ENCODE assay signal across 13 cellular contexts in the genomic region with DNA sequence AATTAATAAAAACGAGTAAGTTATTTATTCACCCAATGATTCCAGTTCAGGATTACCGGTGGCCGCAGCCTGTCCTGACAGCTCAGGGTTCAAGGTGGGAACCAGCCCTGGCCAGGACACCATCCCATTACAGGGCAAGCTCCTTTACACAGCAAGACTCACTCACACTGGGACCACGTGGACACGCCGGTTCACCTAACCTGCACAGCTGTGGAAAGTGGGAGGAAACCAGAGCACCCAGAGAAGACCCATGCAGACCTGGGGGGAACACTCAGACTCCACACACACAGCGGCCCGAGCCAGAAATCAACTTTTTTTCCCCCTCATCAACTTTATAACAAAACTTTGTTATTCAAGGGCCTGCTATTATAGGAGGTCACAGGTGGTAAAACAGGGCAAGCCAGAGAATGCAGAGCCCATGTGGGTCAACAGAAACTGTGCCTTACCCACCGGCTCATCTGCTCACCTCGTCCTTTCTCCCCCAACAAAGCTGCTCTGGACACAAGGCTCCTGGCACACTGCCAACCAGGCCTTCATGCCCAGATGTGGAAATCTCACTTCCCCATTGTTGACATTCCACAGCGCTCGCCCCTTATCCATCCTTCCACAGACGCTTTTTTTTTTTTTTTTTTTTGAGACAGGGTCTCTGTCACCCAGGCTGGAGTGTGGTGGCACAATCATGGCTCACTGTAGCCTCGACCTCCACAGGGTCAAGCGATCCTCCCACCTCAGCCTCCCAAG. TPM values are rescaled to one million over a fixed set of nuclear protein-coding genes. Genes with fewer than 3 reads are reported as not detected.
DNase-seq lines count a peak whose midpoint lies in the region; ATAC-seq and TF ChIP-seq lines count a peak whose summit lies in the region.
"Had no signal": no experiment of that assay in that cellular context is flagged by ENCODE, and none has a peak within 500 bp of the region (broad histone marks: within the 10 kb centered on the region; RNA-seq: fewer than 3 reads in every experiment).

No MANE protein-coding gene starts in this region.

- DNase-seq in COLO668 (lab: John Stamatoyannopoulos, UW; ENCODE audit: unreplicated experiment) (peak; percentile 49), KBM-7 (peak; percentile 40), epithelial cell of esophagus (ENCODE audit: low read depth) (peak; percentile 33), midbrain (lab: John Stamatoyannopoulos, UW) (peak; percentile 0), activated gamma-delta T cell (lab: John Stamatoyannopoulos, UW) (no peak)
- DNase-seq in CD4-positive, alpha-beta T cell = no peak
- no peak for DNase-seq in activated CD8-positive, alpha-beta memory T cell treated with anti-CD3 and anti-CD28 coated beads for 24 hours
- no peak for DNase-seq in effector memory CD8-positive, alpha-beta T cell
- DNase-seq: activated CD4-positive, alpha-beta T cell treated with anti-CD3 and anti-CD28 coated beads, Interleukin-2, amount 50 U/mL, for 1 hour; activated naive CD8-positive, alpha-beta T cell treated with anti-CD3 and anti-CD28 coated beads, Interleukin-2, amount 50 U/mL, for 24 hours; NCI-H1048 had no signal

- H3K4me1 Mint-ChIP-seq in CD4-positive, alpha-beta T cell (ENCODE audit: low read depth) = no peaks in the 10 kb centered on the region
- no peaks in the 10 kb centered on the region for H3K4me1 Mint-ChIP-seq in effector memory CD8-positive, alpha-beta T cell (ENCODE audit: low read depth in 2 of 2)
- H3K4me1 Mint-ChIP-seq: memory B cell had no signal

- intact Hi-C loops in CD4-positive, alpha-beta T cell (cut with DNase I, micrococcal nuclease) = no loop called here

- H3K27ac ChIP-seq in CD4-positive, alpha-beta T cell (ENCODE audit: low read depth, low read length) = no peak overlapping the region

- in situ Hi-C loops in KBM-7 (cut with MboI; ENCODE audit: low pct_unique_long_range_greater_than_20kb, low sequenced_read_pairs) = no loop called here

- H3K27ac Mint-ChIP-seq in CD4-positive, alpha-beta T cell = no peak overlapping the region
- no peak overlapping the region for H3K27ac Mint-ChIP-seq in effector memory CD8-positive, alpha-beta T cell
- H3K27ac Mint-ChIP-seq: activated naive CD8-positive, alpha-beta T cell treated with anti-CD3 and anti-CD28 coated beads, Interleukin-2, amount 50 U/mL, for 24 hours; memory B cell had no signal

- no peaks in the 10 kb centered on the region for H3K27me3 ChIP-seq in CD4-positive, alpha-beta T cell (ENCODE audit: control insufficient read depth, insufficient read depth, low read length)

- H3K27me3 Mint-ChIP-seq in CD4-positive, alpha-beta T cell = no peaks in the 10 kb centered on the region
- H3K27me3 Mint-ChIP-seq in effector memory CD8-positive, alpha-beta T cell = no peaks in the 10 kb centered on the region
- H3K27me3 Mint-ChIP-seq: activated naive CD8-positive, alpha-beta T cell treated with anti-CD3 and anti-CD28 coated beads, Interleukin-2, amount 50 U/mL, for 24 hours; memory B cell had no signal

- CTCF ChIA-PET in CD4-positive, alpha-beta T cell (lab: Charles Lee) = no interaction called here

- no peak overlapping the region for H3K4me3 Mint-ChIP-seq in CD4-positive, alpha-beta T cell
- no peak overlapping the region for H3K4me3 Mint-ChIP-seq in effector memory CD8-positive, alpha-beta T cell
- H3K4me3 Mint-ChIP-seq: activated naive CD8-positive, alpha-beta T cell treated with anti-CD3 and anti-CD28 coated beads, Interleukin-2, amount 50 U/mL, for 24 hours; memory B cell had no signal

- ATAC-seq in CD4-positive, alpha-beta T cell (ENCODE audit: poor library complexity) = no peak
- no peak for ATAC-seq in effector memory CD8-positive, alpha-beta T cell (replicated peaks)
- ATAC-seq: activated naive CD8-positive, alpha-beta T cell treated with anti-CD3 and anti-CD28 coated beads, Interleukin-2, amount 50 U/mL, for 24 hours; Panc1 had no signal

- H3K36me3 Mint-ChIP-seq in CD4-positive, alpha-beta T cell (ENCODE audit: low read depth) = peaks cover 22% of the 10 kb centered on the region
- H3K36me3 Mint-ChIP-seq in effector memory CD8-positive, alpha-beta T cell (ENCODE audit: insufficient read depth) = peaks cover 12% of the 10 kb centered on the region

- no peak overlapping the region for H3K4me3 ChIP-seq in epithelial cell of esophagus (ENCODE audit: low read length)

- no peak for TF ChIP-seq CTCF in epithelial cell of esophagus (IDR thresholded peaks at IDR 0.05; ENCODE audit: insufficient read depth, low read depth, low read length, missing control alignments)
- no peak for TF ChIP-seq CTCF in CD4-positive, alpha-beta T cell (IDR thresholded peaks at IDR 0.05)

- POLR2A ChIA-PET in CD4-positive, alpha-beta T cell (lab: Charles Lee) = no interaction called here

- no peaks in the 10 kb centered on the region for H3K9me3 Mint-ChIP-seq in CD4-positive, alpha-beta T cell
- no peaks in the 10 kb centered on the region for H3K9me3 Mint-ChIP-seq in effector memory CD8-positive, alpha-beta T cell
- H3K9me3 Mint-ChIP-seq: activated naive CD8-positive, alpha-beta T cell treated with anti-CD3 and anti-CD28 coated beads, Interleukin-2, amount 50 U/mL, for 24 hours; memory B cell had no signal

- no peaks in the 10 kb centered on the region for H3K9me3 ChIP-seq in CD4-positive, alpha-beta T cell (ENCODE audit: control insufficient read depth, low read length)

RNA-seq across cellular contexts. Expression of a gene that starts 8.0 kb away (rescaled TPM):
- total RNA-seq in CD4-positive, alpha-beta T cell = under 1 TPM in 1 of 2 experiments, not detected in 1; 0.36 TPM

RNA-seq across cellular contexts. Expression of a gene that starts 33.5 kb away (rescaled TPM):
- 10 to 100 TPM; 19.1 to 22.8 TPM for total RNA-seq in CD4-positive, alpha-beta T cell

RNA-seq across cellular contexts. Expression of a gene that starts 33.6 kb away (rescaled TPM):
- total RNA-seq in CD4-positive, alpha-beta T cell = 10 to 100 TPM; 33.6 to 37.0 TPM

Comparison
In these comparisons a context has a peak if more than half of its experiments do, and no peak if none do; other contexts are left out.
1. DNase-seq: peak in COLO668 (single experiment), KBM-7 (single experiment), epithelial cell of esophagus (single experiment) and midbrain (single experiment); none in activated gamma-delta T cell (single experiment), CD4-positive, alpha-beta T cell (0 of 10), activated CD8-positive, alpha-beta memory T cell treated with anti-CD3 and anti-CD28 coated beads for 24 hours (single experiment) and effector memory CD8-positive, alpha-beta T cell (0 of 3).